1 cellular context compared by ENCODE assay signal in the genomic region with DNA sequence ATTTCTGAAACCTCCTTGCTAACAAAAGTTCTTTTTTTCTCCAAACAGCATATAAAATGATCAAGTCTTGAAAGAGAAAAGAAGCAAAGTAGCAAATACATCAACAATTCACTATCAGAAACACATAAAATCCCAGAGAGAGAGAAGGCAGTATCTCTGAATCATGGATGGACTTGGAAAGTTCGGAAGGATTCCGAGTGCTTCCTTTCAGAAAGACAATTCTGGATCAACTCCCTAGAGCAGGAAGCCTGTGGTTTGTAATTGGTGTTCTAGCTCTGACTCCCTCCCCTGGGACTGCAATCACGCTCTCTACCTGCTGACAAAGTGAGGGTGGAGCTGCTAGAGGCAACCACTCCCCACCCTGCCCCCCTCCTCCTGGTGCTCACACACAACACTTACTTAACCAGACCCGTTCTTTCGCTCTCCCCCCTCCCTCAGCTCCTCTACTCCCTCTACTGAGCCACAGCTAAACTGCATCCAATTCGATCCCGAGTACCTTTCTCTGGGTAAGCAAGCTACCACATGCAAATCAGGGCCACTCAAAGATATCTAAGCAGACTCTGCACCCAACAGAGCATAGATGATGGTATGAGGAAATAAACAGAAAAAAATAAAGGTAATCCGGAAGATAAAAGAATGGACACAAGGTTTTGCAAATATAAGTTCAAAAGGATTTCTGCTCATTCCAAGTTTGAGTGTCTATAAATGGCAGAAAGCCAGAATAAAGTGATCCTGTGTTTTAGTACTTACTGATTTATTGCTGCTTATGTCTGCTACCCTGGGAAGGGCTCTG.
TF ChIP-seq lines count a peak whose summit lies in the region.

A gene (minus strand): TSS at position 235 of the 793 bp plus-strand sequence. CDS start 1,957 bp downstream, outside the sequence.

TF ChIP-seq in HepG2, 621 proteins besides CTCF, POLR2A, EP300 and RAD21 (continued from another document and continues in another):
- TF ChIP-seq, protein P1, sequence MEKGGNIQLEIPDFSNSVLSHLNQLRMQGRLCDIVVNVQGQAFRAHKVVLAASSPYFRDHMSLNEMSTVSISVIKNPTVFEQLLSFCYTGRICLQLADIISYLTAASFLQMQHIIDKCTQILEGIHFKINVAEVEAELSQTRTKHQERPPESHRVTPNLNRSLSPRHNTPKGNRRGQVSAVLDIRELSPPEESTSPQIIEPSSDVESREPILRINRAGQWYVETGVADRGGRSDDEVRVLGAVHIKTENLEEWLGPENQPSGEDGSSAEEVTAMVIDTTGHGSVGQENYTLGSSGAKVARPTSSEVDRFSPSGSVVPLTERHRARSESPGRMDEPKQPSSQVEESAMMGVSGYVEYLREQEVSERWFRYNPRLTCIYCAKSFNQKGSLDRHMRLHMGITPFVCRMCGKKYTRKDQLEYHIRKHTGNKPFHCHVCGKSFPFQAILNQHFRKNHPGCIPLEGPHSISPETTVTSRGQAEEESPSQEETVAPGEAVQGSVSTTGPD (CRISPR knock-in tag; IDR thresholded peaks at IDR 0.05) = peak; percentile 50; the same call in 1 of the 2 replicates
- TF ChIP-seq, protein P2, sequence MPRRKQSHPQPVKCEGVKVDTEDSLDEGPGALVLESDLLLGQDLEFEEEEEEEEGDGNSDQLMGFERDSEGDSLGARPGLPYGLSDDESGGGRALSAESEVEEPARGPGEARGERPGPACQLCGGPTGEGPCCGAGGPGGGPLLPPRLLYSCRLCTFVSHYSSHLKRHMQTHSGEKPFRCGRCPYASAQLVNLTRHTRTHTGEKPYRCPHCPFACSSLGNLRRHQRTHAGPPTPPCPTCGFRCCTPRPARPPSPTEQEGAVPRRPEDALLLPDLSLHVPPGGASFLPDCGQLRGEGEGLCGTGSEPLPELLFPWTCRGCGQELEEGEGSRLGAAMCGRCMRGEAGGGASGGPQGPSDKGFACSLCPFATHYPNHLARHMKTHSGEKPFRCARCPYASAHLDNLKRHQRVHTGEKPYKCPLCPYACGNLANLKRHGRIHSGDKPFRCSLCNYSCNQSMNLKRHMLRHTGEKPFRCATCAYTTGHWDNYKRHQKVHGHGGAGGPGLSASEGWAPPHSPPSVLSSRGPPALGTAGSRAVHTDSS (CRISPR knock-in tag; conservative IDR thresholded peaks at IDR 0.05) = no peak
- TF ChIP-seq, protein P3, sequence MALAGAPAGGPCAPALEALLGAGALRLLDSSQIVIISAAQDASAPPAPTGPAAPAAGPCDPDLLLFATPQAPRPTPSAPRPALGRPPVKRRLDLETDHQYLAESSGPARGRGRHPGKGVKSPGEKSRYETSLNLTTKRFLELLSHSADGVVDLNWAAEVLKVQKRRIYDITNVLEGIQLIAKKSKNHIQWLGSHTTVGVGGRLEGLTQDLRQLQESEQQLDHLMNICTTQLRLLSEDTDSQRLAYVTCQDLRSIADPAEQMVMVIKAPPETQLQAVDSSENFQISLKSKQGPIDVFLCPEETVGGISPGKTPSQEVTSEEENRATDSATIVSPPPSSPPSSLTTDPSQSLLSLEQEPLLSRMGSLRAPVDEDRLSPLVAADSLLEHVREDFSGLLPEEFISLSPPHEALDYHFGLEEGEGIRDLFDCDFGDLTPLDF (CRISPR knock-in tag; IDR thresholded peaks at IDR 0.05) = peak; percentile 43; the same call in 1 of the 2 replicates
- TF ChIP-seq, protein P4, sequence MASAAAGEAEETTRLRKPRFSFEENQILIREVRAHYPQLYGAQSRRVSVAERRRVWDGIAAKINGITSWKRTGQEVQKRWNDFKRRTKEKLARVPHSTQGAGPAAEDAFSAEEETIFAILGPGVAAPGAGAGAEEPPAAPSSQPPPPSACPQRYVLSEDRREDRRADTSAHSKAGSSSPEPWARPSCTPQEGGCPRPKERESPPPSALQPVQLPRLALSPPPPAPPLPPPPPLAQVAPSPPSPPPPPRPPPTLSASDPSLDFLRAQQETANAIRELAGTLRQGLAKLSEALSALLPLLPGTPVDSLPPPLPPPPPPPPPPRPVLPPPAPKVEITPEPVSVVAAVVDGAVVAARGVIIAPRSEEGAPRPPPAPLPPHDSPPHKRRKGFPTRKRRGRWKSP (CRISPR knock-in tag; IDR thresholded peaks at IDR 0.05) = peak; percentile 86; the same call in 1 of the 2 replicates
- TF ChIP-seq, protein P5, sequence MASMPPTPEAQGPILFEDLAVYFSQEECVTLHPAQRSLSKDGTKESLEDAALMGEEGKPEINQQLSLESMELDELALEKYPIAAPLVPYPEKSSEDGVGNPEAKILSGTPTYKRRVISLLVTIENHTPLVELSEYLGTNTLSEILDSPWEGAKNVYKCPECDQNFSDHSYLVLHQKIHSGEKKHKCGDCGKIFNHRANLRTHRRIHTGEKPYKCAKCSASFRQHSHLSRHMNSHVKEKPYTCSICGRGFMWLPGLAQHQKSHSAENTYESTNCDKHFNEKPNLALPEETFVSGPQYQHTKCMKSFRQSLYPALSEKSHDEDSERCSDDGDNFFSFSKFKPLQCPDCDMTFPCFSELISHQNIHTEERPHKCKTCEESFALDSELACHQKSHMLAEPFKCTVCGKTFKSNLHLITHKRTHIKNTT (CRISPR knock-in tag; IDR thresholded peaks at IDR 0.05) = no peak
- TF ChIP-seq PITX1 (CRISPR knock-in tag; IDR thresholded peaks at IDR 0.05) (peak; percentile 68; the same call in 1 of the 2 replicates), ZNF83 (CRISPR knock-in tag; IDR thresholded peaks at IDR 0.05; ENCODE audit: borderline replicate concordance) (no peak), TARDBP (CRISPR knock-in tag; IDR thresholded peaks at IDR 0.05) (peak; percentile 96), PPARG (CRISPR knock-in tag; conservative IDR thresholded peaks at IDR 0.05) (0 out of 2 replicates have a peak, but pooled peaks have one; percentile 47), ZBTB7A (CRISPR knock-in tag; IDR thresholded peaks at IDR 0.05) (no peak), CEBPB (IDR thresholded peaks at IDR 0.05; ENCODE audit: borderline replicate concordance, low read depth, low read length) (peak; percentile 59), ZNF614 (CRISPR knock-in tag; IDR thresholded peaks at IDR 0.05; ENCODE audit: borderline replicate concordance) (peak; percentile 94), ZFP37 (CRISPR knock-in tag; IDR thresholded peaks at IDR 0.05; ENCODE audit: borderline replicate concordance) (peak; percentile 95), FIP1L1 (IDR thresholded peaks at IDR 0.05; ENCODE audit: borderline replicate concordance, insufficient read depth, low read depth, low read length) (no peak), REL (CRISPR knock-in tag; conservative IDR thresholded peaks at IDR 0.05) (no peak), RFXAP (CRISPR knock-in tag; IDR thresholded peaks at IDR 0.05; ENCODE audit: borderline replicate concordance) (peak; percentile 94), TAF15 (IDR thresholded peaks at IDR 0.05; ENCODE audit: low read depth, low read length, poor library complexity, severe bottlenecking) (no peak), ZSCAN12 (CRISPR knock-in tag; IDR thresholded peaks at IDR 0.05) (0 out of 2 replicates have a peak, but pooled peaks have one; percentile 76), FOXP1 (IDR thresholded peaks at IDR 0.05) (peak; percentile 87), FOXP1 (CRISPR knock-in tag; IDR thresholded peaks at IDR 0.05) (peak; percentile 87), ARNT2 (CRISPR knock-in tag; IDR thresholded peaks at IDR 0.05; ENCODE audit: low read depth) (peak; percentile 72; the same call in 1 of the 2 replicates), ZNF224 (CRISPR knock-in tag; IDR thresholded peaks at IDR 0.05) (0 out of 2 replicates have a peak, but pooled peaks have one; percentile 49), NFIB (CRISPR knock-in tag; IDR thresholded peaks at IDR 0.05; ENCODE audit: borderline replicate concordance) (no peak), ZNF446 (CRISPR knock-in tag; IDR thresholded peaks at IDR 0.05) (no peak), NR2F6 (IDR thresholded peaks at IDR 0.05) (peak; percentile 39), NR2F6 (CRISPR knock-in tag; IDR thresholded peaks at IDR 0.05) (peak; percentile 84), ISL2 (CRISPR knock-in tag; IDR thresholded peaks at IDR 0.05) (peak; percentile 89), SNRNP70 (IDR thresholded peaks at IDR 0.05; ENCODE audit: low read depth, low read length) (no peak)
- TF ChIP-seq, protein P6, sequence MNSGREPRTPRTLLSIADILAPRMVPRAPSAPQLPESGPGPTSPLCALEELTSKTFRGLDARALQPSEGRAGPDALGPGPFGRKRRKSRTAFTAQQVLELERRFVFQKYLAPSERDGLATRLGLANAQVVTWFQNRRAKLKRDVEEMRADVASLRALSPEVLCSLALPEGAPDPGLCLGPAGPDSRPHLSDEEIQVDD (CRISPR knock-in tag; IDR thresholded peaks at IDR 0.05; ENCODE audit: borderline replicate concordance) = no peak
- TF ChIP-seq, protein P7, sequence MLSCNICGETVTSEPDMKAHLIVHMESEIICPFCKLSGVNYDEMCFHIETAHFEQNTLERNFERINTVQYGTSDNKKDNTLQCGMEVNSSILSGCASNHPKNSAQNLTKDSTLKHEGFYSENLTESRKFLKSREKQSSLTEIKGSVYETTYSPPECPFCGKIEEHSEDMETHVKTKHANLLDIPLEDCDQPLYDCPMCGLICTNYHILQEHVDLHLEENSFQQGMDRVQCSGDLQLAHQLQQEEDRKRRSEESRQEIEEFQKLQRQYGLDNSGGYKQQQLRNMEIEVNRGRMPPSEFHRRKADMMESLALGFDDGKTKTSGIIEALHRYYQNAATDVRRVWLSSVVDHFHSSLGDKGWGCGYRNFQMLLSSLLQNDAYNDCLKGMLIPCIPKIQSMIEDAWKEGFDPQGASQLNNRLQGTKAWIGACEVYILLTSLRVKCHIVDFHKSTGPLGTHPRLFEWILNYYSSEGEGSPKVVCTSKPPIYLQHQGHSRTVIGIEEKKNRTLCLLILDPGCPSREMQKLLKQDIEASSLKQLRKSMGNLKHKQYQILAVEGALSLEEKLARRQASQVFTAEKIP (CRISPR knock-in tag; IDR thresholded peaks at IDR 0.05; ENCODE audit: borderline replicate concordance) = no peak
- TF ChIP-seq, protein P8, sequence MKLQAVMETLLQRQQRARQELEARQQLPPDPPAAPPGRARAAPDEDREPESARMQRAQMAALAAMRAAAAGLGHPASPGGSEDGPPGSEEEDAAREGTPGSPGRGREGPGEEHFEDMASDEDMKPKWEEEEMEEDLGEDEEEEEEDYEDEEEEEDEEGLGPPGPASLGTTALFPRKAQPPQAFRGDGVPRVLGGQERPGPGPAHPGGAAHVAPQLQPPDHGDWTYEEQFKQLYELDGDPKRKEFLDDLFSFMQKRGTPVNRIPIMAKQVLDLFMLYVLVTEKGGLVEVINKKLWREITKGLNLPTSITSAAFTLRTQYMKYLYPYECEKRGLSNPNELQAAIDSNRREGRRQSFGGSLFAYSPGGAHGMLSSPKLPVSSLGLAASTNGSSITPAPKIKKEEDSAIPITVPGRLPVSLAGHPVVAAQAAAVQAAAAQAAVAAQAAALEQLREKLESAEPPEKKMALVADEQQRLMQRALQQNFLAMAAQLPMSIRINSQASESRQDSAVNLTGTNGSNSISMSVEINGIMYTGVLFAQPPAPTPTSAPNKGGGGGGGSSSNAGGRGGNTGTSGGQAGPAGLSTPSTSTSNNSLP (IDR thresholded peaks at IDR 0.05; ENCODE audit: low read depth, low read length) = peak; percentile 95
- TF ChIP-seq, protein P9, sequence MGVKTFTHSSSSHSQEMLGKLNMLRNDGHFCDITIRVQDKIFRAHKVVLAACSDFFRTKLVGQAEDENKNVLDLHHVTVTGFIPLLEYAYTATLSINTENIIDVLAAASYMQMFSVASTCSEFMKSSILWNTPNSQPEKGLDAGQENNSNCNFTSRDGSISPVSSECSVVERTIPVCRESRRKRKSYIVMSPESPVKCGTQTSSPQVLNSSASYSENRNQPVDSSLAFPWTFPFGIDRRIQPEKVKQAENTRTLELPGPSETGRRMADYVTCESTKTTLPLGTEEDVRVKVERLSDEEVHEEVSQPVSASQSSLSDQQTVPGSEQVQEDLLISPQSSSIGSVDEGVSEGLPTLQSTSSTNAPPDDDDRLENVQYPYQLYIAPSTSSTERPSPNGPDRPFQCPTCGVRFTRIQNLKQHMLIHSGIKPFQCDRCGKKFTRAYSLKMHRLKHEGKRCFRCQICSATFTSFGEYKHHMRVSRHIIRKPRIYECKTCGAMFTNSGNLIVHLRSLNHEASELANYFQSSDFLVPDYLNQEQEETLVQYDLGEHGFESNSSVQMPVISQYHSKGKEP (CRISPR knock-in tag; IDR thresholded peaks at IDR 0.05) = no peak
- TF ChIP-seq, protein P10, sequence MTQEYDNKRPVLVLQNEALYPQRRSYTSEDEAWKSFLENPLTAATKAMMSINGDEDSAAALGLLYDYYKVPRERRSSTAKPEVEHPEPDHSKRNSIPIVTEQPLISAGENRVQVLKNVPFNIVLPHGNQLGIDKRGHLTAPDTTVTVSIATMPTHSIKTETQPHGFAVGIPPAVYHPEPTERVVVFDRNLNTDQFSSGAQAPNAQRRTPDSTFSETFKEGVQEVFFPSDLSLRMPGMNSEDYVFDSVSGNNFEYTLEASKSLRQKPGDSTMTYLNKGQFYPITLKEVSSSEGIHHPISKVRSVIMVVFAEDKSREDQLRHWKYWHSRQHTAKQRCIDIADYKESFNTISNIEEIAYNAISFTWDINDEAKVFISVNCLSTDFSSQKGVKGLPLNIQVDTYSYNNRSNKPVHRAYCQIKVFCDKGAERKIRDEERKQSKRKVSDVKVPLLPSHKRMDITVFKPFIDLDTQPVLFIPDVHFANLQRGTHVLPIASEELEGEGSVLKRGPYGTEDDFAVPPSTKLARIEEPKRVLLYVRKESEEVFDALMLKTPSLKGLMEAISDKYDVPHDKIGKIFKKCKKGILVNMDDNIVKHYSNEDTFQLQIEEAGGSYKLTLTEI (CRISPR knock-in tag; conservative IDR thresholded peaks at IDR 0.05) = no peak
- TF ChIP-seq, protein P11, sequence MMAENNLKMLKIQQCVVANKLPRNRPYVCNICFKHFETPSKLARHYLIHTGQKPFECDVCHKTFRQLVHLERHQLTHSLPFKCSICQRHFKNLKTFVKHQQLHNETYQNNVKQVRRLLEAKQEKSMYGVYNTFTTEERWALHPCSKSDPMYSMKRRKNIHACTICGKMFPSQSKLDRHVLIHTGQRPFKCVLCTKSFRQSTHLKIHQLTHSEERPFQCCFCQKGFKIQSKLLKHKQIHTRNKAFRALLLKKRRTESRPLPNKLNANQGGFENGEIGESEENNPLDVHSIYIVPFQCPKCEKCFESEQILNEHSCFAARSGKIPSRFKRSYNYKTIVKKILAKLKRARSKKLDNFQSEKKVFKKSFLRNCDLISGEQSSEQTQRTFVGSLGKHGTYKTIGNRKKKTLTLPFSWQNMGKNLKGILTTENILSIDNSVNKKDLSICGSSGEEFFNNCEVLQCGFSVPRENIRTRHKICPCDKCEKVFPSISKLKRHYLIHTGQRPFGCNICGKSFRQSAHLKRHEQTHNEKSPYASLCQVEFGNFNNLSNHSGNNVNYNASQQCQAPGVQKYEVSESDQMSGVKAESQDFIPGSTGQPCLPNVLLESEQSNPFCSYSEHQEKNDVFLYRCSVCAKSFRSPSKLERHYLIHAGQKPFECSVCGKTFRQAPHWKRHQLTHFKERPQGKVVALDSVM (CRISPR knock-in tag; IDR thresholded peaks at IDR 0.05) = peak; percentile 68
- TF ChIP-seq, protein P12, sequence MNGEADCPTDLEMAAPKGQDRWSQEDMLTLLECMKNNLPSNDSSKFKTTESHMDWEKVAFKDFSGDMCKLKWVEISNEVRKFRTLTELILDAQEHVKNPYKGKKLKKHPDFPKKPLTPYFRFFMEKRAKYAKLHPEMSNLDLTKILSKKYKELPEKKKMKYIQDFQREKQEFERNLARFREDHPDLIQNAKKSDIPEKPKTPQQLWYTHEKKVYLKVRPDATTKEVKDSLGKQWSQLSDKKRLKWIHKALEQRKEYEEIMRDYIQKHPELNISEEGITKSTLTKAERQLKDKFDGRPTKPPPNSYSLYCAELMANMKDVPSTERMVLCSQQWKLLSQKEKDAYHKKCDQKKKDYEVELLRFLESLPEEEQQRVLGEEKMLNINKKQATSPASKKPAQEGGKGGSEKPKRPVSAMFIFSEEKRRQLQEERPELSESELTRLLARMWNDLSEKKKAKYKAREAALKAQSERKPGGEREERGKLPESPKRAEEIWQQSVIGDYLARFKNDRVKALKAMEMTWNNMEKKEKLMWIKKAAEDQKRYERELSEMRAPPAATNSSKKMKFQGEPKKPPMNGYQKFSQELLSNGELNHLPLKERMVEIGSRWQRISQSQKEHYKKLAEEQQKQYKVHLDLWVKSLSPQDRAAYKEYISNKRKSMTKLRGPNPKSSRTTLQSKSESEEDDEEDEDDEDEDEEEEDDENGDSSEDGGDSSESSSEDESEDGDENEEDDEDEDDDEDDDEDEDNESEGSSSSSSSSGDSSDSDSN (CRISPR knock-in tag; IDR thresholded peaks at IDR 0.05) = peak; percentile 77
